Comparison of ENCODE assay signal across 33 cellular contexts in the genomic region with DNA sequence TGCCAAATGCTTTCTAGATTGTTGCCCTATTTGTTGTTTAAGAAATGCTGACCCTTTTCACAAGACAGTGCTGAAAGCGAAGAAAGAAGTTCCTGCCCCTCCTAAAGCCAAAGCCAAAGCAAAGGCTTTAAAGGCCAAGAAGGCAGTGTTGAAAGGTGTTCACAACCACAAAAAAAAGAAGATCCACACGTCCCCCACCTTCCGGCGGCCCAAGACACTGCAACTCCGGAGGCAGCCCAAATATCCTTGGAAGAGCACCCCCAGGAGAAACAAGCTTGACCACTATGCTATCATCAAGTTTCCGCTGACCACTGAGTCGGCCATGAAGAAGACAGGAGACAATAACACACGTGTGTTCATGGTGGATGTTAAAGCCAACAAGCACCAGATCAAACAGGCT.
"Had no signal": no experiment of that assay in that cellular context is flagged by ENCODE, and none has a peak within 500 bp of the region (broad histone marks: within the 10 kb centered on the region; RNA-seq: fewer than 3 reads in every experiment).

No MANE protein-coding gene starts in this region.

- H3K4me3 ChIP-seq: gastrocnemius medialis, ovary, prostate gland, sigmoid colon, uterus had no signal

- H3K36me3 Mint-ChIP-seq: activated CD4-positive, alpha-beta memory T cell treated with anti-CD3 and anti-CD28 coated beads for 36 hours; activated naive CD4-positive, alpha-beta T cell treated with anti-CD3 and anti-CD28 coated beads, Interleukin-2, amount 50 U/mL, for 72 hours; stimulated activated memory B cell treated with anti-CD40 and anti-IgM and Interleukin-4, amounts not matched to agents 10 μg/mL and 1 μg/mL and 100 μg/mL, for 72 hours; type B pancreatic cell had no signal

- H3K36me3 ChIP-seq: gastrocnemius medialis, ovary, prostate gland, sigmoid colon, uterus had no signal

- H3K4me1 Mint-ChIP-seq: stimulated activated memory B cell treated with anti-CD40 and anti-IgM and Interleukin-4, amounts not matched to agents 10 μg/mL and 1 μg/mL and 100 μg/mL, for 72 hours had no signal

- H3K4me3 Mint-ChIP-seq: activated CD4-positive, alpha-beta memory T cell treated with anti-CD3 and anti-CD28 coated beads for 36 hours; activated CD4-positive, alpha-beta T cell treated with anti-CD3 and anti-CD28 coated beads, Interleukin-2, amount 10 ng/mL, durations not matched to agents 24 days and 14 days; activated T-cell treated with anti-CD3 and anti-CD28 coated beads, Interleukin-2, amount 50 U/mL, for 4 hours; mesothelial cell of epicardium; naive B cell; nephron progenitor cell; stimulated activated memory B cell treated with anti-CD40 and anti-IgM and Interleukin-4, amounts not matched to agents 10 μg/mL and 1 μg/mL and 100 μg/mL, for 72 hours; stimulated activated naive CD8-positive, alpha-beta T cell treated with anti-CD3 and anti-CD28 coated beads, Interleukin-15, amount 100 ng/mL, for 72 hours; T-helper 1 cell treated with Interleukin-12 subunit alpha and Interleukin-12 subunit beta and Interleukin-4 antibody, amounts not matched to agents 30 μg/mL and 1 μg/mL, for 36 hours; type B pancreatic cell had no signal

- H3K27me3 ChIP-seq: gastrocnemius medialis, ovary, sigmoid colon, uterus had no signal

- H3K27ac Mint-ChIP-seq: activated CD4-positive, alpha-beta memory T cell treated with anti-CD3 and anti-CD28 coated beads for 36 hours; activated CD4-positive, alpha-beta T cell treated with anti-CD3 and anti-CD28 coated beads, Interleukin-2, amount 10 ng/mL, durations not matched to agents 24 days and 14 days; activated naive CD4-positive, alpha-beta T cell treated with anti-CD3 and anti-CD28 coated beads, Interleukin-2, amount 50 U/mL, for 72 hours; activated T-helper 2 cell treated with anti-CD3 and anti-CD28 coated beads, Interferon-gamma antibody, Interleukin-2, Interleukin-4, amounts not matched to agents 10 μg/mL and 5 μg/mL and 100 μg/mL, durations not matched to agents 14 hours and 24 hours and 36 hours; mesothelial cell of epicardium; naive B cell; nephron progenitor cell; stimulated activated memory B cell treated with anti-CD40 and anti-IgM and Interleukin-4, amounts not matched to agents 10 μg/mL and 1 μg/mL and 100 μg/mL, for 72 hours; T-helper 1 cell treated with Interleukin-12 subunit alpha and Interleukin-12 subunit beta and Interleukin-4 antibody, amounts not matched to agents 30 μg/mL and 1 μg/mL, for 36 hours; type B pancreatic cell had no signal

- H3K27me3 Mint-ChIP-seq: naive B cell had no signal

- DNase-seq: activated CD4-positive, alpha-beta memory T cell treated with anti-CD3 and anti-CD28 coated beads for 36 hours; activated CD4-positive, alpha-beta T cell treated with anti-CD3 and anti-CD28 coated beads, Interleukin-2, amount 10 ng/mL, durations not matched to agents 24 days and 14 days; activated naive CD4-positive, alpha-beta T cell; activated T-cell treated with anti-CD3 and anti-CD28 coated beads, Interleukin-2, amount 50 U/mL, for 4 hours; dermis blood vessel endothelial cell; effector CD4-positive, alpha-beta T cell; gastrocnemius medialis; glutamatergic neuron; left cardiac atrium; mammary epithelial cell; naive B cell; nephron progenitor cell; ovary; retina; sigmoid colon; small intestine; stimulated activated CD4-positive, alpha-beta T cell treated with anti-CD3 and anti-CD28 coated beads, Interleukin-1b, Interleukin-23, amount 100 ng/mL, for 48 hours; stimulated activated CD4-positive, alpha-beta T cell treated with anti-CD3 and anti-CD28 coated beads, Interleukin-4, amount 100 ng/mL, for 4 hours; stimulated activated CD8-positive, alpha-beta memory T cell treated with anti-CD3 and anti-CD28 coated beads, Interleukin-4, amount 100 ng/mL, for 48 hours; stimulated activated naive CD8-positive, alpha-beta T cell treated with anti-CD3 and anti-CD28 coated beads, Interleukin-15, amount 100 ng/mL, for 72 hours; substantia nigra; T-helper 9 cell; uterus had no signal

- H3K9me3 ChIP-seq: gastrocnemius medialis, ovary, prostate gland, sigmoid colon had no signal

- H3K9me3 Mint-ChIP-seq: activated CD4-positive, alpha-beta T cell treated with anti-CD3 and anti-CD28 coated beads, Interleukin-2, amount 10 ng/mL, durations not matched to agents 24 days and 14 days; activated naive CD4-positive, alpha-beta T cell treated with anti-CD3 and anti-CD28 coated beads, Interleukin-2, amount 50 U/mL, for 72 hours; T-helper 1 cell treated with Interleukin-12 subunit alpha and Interleukin-12 subunit beta and Interleukin-4 antibody, amounts not matched to agents 30 μg/mL and 1 μg/mL, for 36 hours; type B pancreatic cell had no signal

- ATAC-seq: activated CD4-positive, CD25-positive, alpha-beta regulatory T cell treated with anti-CD3 and anti-CD28 coated beads, Interleukin-2, amount 50 U/mL, for 24 hours; activated naive CD4-positive, alpha-beta T cell treated with anti-CD3 and anti-CD28 coated beads, Interleukin-2, amount 50 U/mL, for 72 hours; activated T-cell treated with anti-CD3 and anti-CD28 coated beads, Interleukin-2, amount 50 U/mL, for 4 hours; gastrocnemius medialis; left cardiac atrium; stimulated activated memory B cell treated with anti-CD40 and anti-IgM and Interleukin-4, amounts not matched to agents 10 μg/mL and 1 μg/mL and 100 μg/mL, for 72 hours; stimulated activated naive CD8-positive, alpha-beta T cell treated with anti-CD3 and anti-CD28 coated beads, Interleukin-15, amount 100 ng/mL, for 72 hours had no signal

- H3K27ac ChIP-seq: epithelial cell of prostate, gastrocnemius medialis, ovary, prostate gland, sigmoid colon, uterus, VCaP had no signal

- H3K4me1 ChIP-seq: prostate gland had no signal
